In the genomic region with DNA sequence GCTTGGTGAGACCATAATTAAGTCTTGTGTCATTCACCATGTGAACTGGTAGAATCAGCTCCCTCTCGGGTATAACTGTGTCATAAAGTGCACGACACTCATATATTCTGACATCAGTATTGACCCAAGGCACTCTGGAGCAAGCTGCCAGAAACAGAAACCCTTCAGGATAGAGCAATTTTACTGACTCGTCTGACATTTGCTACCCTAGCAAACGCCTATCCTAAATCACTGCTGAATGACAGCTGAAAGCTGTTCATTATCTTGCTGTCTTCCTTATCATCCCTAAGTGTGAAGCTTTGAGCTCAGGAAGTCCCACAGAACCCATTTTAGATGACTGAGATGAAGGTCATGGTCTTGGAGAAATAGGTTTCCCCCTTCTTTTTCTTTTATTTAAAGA, we compare ENCODE assay signal across 16 cellular contexts. TPM values are rescaled to one million over a fixed set of nuclear protein-coding genes. Genes with fewer than 3 reads are reported as not detected.
DNase-seq lines count a peak whose midpoint lies in the region; ATAC-seq, FAIRE-seq and TF ChIP-seq lines count a peak whose summit lies in the region.
"Had no signal": no experiment of that assay in that cellular context is flagged by ENCODE, and none has a peak within 500 bp of the region (broad histone marks: within the 10 kb centered on the region; RNA-seq: fewer than 3 reads in every experiment).

No MANE protein-coding gene starts in this region.

- peaks cover 2% of the 10 kb centered on the region for H3K9me1 ChIP-seq in K562 (ENCODE audit: control insufficient read depth, insufficient read depth, low read length)

- no peak overlapping the region for H3K27ac Mint-ChIP-seq in activated naive CD8-positive, alpha-beta T cell treated with anti-CD3 and anti-CD28 coated beads, Interleukin-2, amount 50 U/mL, for 24 hours
- no peak overlapping the region for H3K27ac Mint-ChIP-seq in activated naive CD8-positive, alpha-beta T cell treated with anti-CD3 and anti-CD28 coated beads for 36 hours
- H3K27ac Mint-ChIP-seq in nephron progenitor cell = peak overlapping the region; percentile 25
- H3K27ac Mint-ChIP-seq: CD14-positive monocyte, H9 had no signal

- no peak overlapping the region for H3K9ac ChIP-seq in K562 (ENCODE audit: insufficient read depth in 1 of 2, low read depth in 2 of 2, low read length in 2 of 2)
- H3K9ac ChIP-seq: BLaER1 had no signal

- intact Hi-C loops in K562 (cut with micrococcal nuclease) (no loop called here), gastrocnemius medialis (cut with DNase I; ENCODE audit: low total_unique reads) (no loop called here)

- 7% methylated on average over 4 of the region's 4 CpGs for WGBS in K562 (ENCODE audit: insufficient coverage, low coverage, missing lambda C conversion rate)

- H3K4me3 ChIP-seq in K562 (no peak overlapping the region), gastrocnemius medialis (no peak overlapping the region)
- H3K4me3 ChIP-seq: BLaER1 had no signal

- peaks cover 33% of the 10 kb centered on the region for H3K4me1 Mint-ChIP-seq in activated naive CD8-positive, alpha-beta T cell treated with anti-CD3 and anti-CD28 coated beads, Interleukin-2, amount 50 U/mL, for 24 hours
- H3K4me1 Mint-ChIP-seq in activated naive CD8-positive, alpha-beta T cell treated with anti-CD3 and anti-CD28 coated beads for 36 hours = peaks cover 37% of the 10 kb centered on the region
- peaks cover 88% of the 10 kb centered on the region for H3K4me1 Mint-ChIP-seq in nephron progenitor cell
- H3K4me1 Mint-ChIP-seq: CD14-positive monocyte had no signal

- no peak overlapping the region for H3K4me3 Mint-ChIP-seq in activated naive CD8-positive, alpha-beta T cell treated with anti-CD3 and anti-CD28 coated beads, Interleukin-2, amount 50 U/mL, for 24 hours
- no peak overlapping the region for H3K4me3 Mint-ChIP-seq in activated naive CD8-positive, alpha-beta T cell treated with anti-CD3 and anti-CD28 coated beads for 36 hours
- H3K4me3 Mint-ChIP-seq in nephron progenitor cell = no peak overlapping the region
- H3K4me3 Mint-ChIP-seq: CD4-positive, alpha-beta memory T cell; H9 had no signal

- ATAC-seq in activated naive CD8-positive, alpha-beta T cell treated with anti-CD3 and anti-CD28 coated beads, Interleukin-2, amount 50 U/mL, for 24 hours = peak; percentile 57
- ATAC-seq in K562 (no peak), GM19035 (IDR thresholded peaks at IDR 0.05; ENCODE audit: unreplicated experiment) (no peak), GM19324 (IDR thresholded peaks at IDR 0.05; ENCODE audit: low FRiP score, unreplicated experiment) (no peak), gastrocnemius medialis (no peak)

- no peaks in the 10 kb centered on the region; the same call in 1 of the 3 replicates for H3K79me2 ChIP-seq in K562 (ENCODE audit: control insufficient read depth, insufficient read depth, low read length)

- BruUV-seq in K562 (replicated peaks; lab: Mats Ljungman, UMichigan) = no TSS peak

- no peaks in the 10 kb centered on the region for H3K27me3 Mint-ChIP-seq in activated naive CD8-positive, alpha-beta T cell treated with anti-CD3 and anti-CD28 coated beads, Interleukin-2, amount 50 U/mL, for 24 hours
- H3K27me3 Mint-ChIP-seq in activated naive CD8-positive, alpha-beta T cell treated with anti-CD3 and anti-CD28 coated beads for 36 hours = no peaks in the 10 kb centered on the region
- peaks cover 4% of the 10 kb centered on the region for H3K27me3 Mint-ChIP-seq in nephron progenitor cell (ENCODE audit: low read depth, poor library complexity)
- H3K27me3 Mint-ChIP-seq: CD4-positive, alpha-beta memory T cell had no signal

- TF ChIP-seq EP300 in K562 (IDR thresholded peaks at IDR 0.05; ENCODE audit: low read length) = no peak

- CTCF ChIA-PET in K562 (lab: Yijun Ruan, JAX; ENCODE audit: low intra/inter-chr PET ratio) = no interaction called here

- no peak for TF ChIP-seq RAD21 in K562 (CRISPR knock-in tag; conservative IDR thresholded peaks at IDR 0.05 in 1 of 2, IDR thresholded peaks at IDR 0.05 in 1 of 2)

- H3K4me2 ChIP-seq in K562 (ENCODE audit: insufficient read depth, low read length) = no peak overlapping the region
- H3K4me2 ChIP-seq: BLaER1 had no signal

- no peak overlapping the region for H2AFZ ChIP-seq in K562 (ENCODE audit: low read depth, low read length)

- FAIRE-seq in K562 (lab: Jason Lieb, UNC) = peak; percentile 49
- FAIRE-seq: H1 had no signal

- POLR2A ChIA-PET in K562 (lab: Yijun Ruan, JAX) = interaction anchor here (0.6 to 1.2 kb wide), 3 partner anchors 10 to 1095 kb away, joined by 3 to 4 read pairs (median 4); no protein-coding TSS in a partner anchor

- H3K9me3 ChIP-seq in K562 (replicated peaks; ENCODE audit: control insufficient read depth, insufficient read depth, low read depth, low read length) (no peaks in the 10 kb centered on the region), gastrocnemius medialis (no peaks in the 10 kb centered on the region)
- H3K9me3 ChIP-seq: BLaER1 had no signal

- DNase-seq in activated naive CD8-positive, alpha-beta T cell treated with anti-CD3 and anti-CD28 coated beads, Interleukin-2, amount 50 U/mL, for 24 hours = no peak
- DNase-seq in activated naive CD8-positive, alpha-beta T cell treated with anti-CD3 and anti-CD28 coated beads for 36 hours = no peak
- no peak for DNase-seq in K562 (ENCODE audit: extremely low read depth in 1 of 4, low spot score in 3 of 4)
- DNase-seq in nephron progenitor cell = no peak
- no peak for DNase-seq in gastrocnemius medialis
- DNase-seq: 8988T; Calu3; CD4-positive, alpha-beta memory T cell; DMS79 treated with DMSO at 0.1 percent for 48 hours; GF-D8; H9 had no signal

- H3K36me3 ChIP-seq in K562 (ENCODE audit: control insufficient read depth, insufficient read depth, low read length) (no peaks in the 10 kb centered on the region), gastrocnemius medialis (no peaks in the 10 kb centered on the region)

- H3K27ac ChIP-seq in K562 (ENCODE audit: extremely low read depth, low read depth, low read length) = no peak overlapping the region
- H3K27ac ChIP-seq in gastrocnemius medialis = no peak overlapping the region
- H3K27ac ChIP-seq: BLaER1 had no signal

- no peaks in the 10 kb centered on the region for H3K27me3 ChIP-seq in K562 (ENCODE audit: control insufficient read depth in 2 of 2, insufficient read depth in 2 of 2, low read length in 2 of 2)
- H3K27me3 ChIP-seq in gastrocnemius medialis = no peaks in the 10 kb centered on the region
- H3K27me3 ChIP-seq: BLaER1 had no signal

- TF ChIP-seq CTCF in K562 (IDR thresholded peaks at IDR 0.05 in 2 of 3, conservative IDR thresholded peaks at IDR 0.05 in 1 of 3; ENCODE audit: insufficient read depth in 2 of 3, low read depth in 1 of 3, low read length in 3 of 3) (no peak), nephron progenitor cell (IDR thresholded peaks at IDR 0.05) (no peak), gastrocnemius medialis (IDR thresholded peaks at IDR 0.05 in 4 of 5, conservative IDR thresholded peaks at IDR 0.05 in 1 of 5) (no peak)

- H4K20me1 ChIP-seq in K562 (replicated peaks; ENCODE audit: control insufficient read depth, insufficient read depth, low read length) = peaks cover 11% of the 10 kb centered on the region

- no peaks in the 10 kb centered on the region for H3K9me3 Mint-ChIP-seq in activated naive CD8-positive, alpha-beta T cell treated with anti-CD3 and anti-CD28 coated beads, Interleukin-2, amount 50 U/mL, for 24 hours
- H3K9me3 Mint-ChIP-seq in activated naive CD8-positive, alpha-beta T cell treated with anti-CD3 and anti-CD28 coated beads for 36 hours = no peaks in the 10 kb centered on the region
- H3K9me3 Mint-ChIP-seq in nephron progenitor cell = no peaks in the 10 kb centered on the region
- H3K9me3 Mint-ChIP-seq: CD4-positive, alpha-beta memory T cell; H9 had no signal

- in situ Hi-C loops in K562 (cut with MboI) = no loop called here
- in situ Hi-C loops in gastrocnemius medialis (cut with MboI; ENCODE audit: low sequenced_read_pairs in 4 of 4) = no loop called here

- peaks cover 3 to 7% of the 10 kb centered on the region in 2 experiments; a peak in 3 of 5 replicates for H3K4me1 ChIP-seq in K562 (replicated peaks in 1 of 2; ENCODE audit: control insufficient read depth in 2 of 2, insufficient read depth in 2 of 2, low read length in 2 of 2)
- peaks cover 14 to 22% of the 10 kb centered on the region in 2 donors for H3K4me1 ChIP-seq in gastrocnemius medialis

- TF ChIP-seq POLR2A in K562 (conservative IDR thresholded peaks at IDR 0.05) = no peak
- no peak for TF ChIP-seq POLR2A in gastrocnemius medialis (IDR thresholded peaks at IDR 0.05)

- H3K36me3 Mint-ChIP-seq in activated naive CD8-positive, alpha-beta T cell treated with anti-CD3 and anti-CD28 coated beads, Interleukin-2, amount 50 U/mL, for 24 hours (ENCODE audit: low read depth) = no peaks in the 10 kb centered on the region
- H3K36me3 Mint-ChIP-seq in activated naive CD8-positive, alpha-beta T cell treated with anti-CD3 and anti-CD28 coated beads for 36 hours = no peaks in the 10 kb centered on the region
- H3K36me3 Mint-ChIP-seq in nephron progenitor cell (ENCODE audit: low read depth) = peaks cover 8% of the 10 kb centered on the region
- H3K36me3 Mint-ChIP-seq: CD14-positive monocyte had no signal

TF ChIP-seq in K562, 482 proteins besides CTCF, POLR2A, EP300 and RAD21 (continues in another document):
- TF ChIP-seq MEIS2 (IDR thresholded peaks at IDR 0.05; ENCODE audit: partially characterized antibody) (peak; percentile 92), KDM1A (IDR thresholded peaks at IDR 0.05) (peak; percentile 69 to 77; a peak in 3 of 4 replicates), CXXC5 (CRISPR knock-in tag; IDR thresholded peaks at IDR 0.05) (peak; percentile 43; the same call in 1 of the 2 replicates)

RNA-seq across cellular contexts. Expression of a gene that starts 27.8 kb away (rescaled TPM):
- 1 to 10 TPM; 4.8 to 6.1 TPM for total RNA-seq in activated naive CD8-positive, alpha-beta T cell treated with anti-CD3 and anti-CD28 coated beads for 36 hours
- 48.5 and 59.3 TPM in 2 replicates for total RNA-seq in K562 (2011; cell fraction: chromatin; rRNA removed; ENCODE audit: low replicate concordance)
- total RNA-seq in K562 (2011; cell fraction: nucleolus; rRNA removed) = 20.2 and 20.4 TPM in 2 replicates
- total RNA-seq in K562 (2011; cell fraction: nucleoplasm; rRNA removed) = 28.4 and 48.7 TPM in 2 replicates
- total RNA-seq in K562 (2014; rRNA removed) (3.9 and 4.5 TPM in 2 replicates), K562 (2014; rRNA removed; fragmentation: Illumina TruSeq; extraction: Trizol) (5.2 and 5.5 TPM in 2 replicates), K562 (2015; rRNA removed; fragmentation: Illumina TruSeq; extraction: Trizol) (3.4 and 3.6 TPM in 2 replicates), K562 (2021) (9.9 and 13.9 TPM in 2 replicates), gastrocnemius medialis (1 to 10 TPM; 4.2 to 6.9 (median 5.2) TPM)
- polyA plus RNA-seq in K562 (2011; rRNA removed) (2.3 and 4.2 TPM in 2 replicates), K562 (2014; fragmentation: Illumina TruSeq; extraction: Trizol) (5.8 and 8.2 TPM in 2 replicates), K562 (2014; fragmentation: Nextera tagmentation; extraction: Ambion mirVana) (under 1 TPM; 0.70 to 0.80 TPM), K562 (2014; rRNA removed) (2.8 and 3.8 TPM in 2 replicates)
- polyA plus RNA-seq in K562 (2011; cell fraction: cytosol; rRNA removed) = 2.4 and 3.4 TPM in 2 replicates
- polyA plus RNA-seq in K562 (2011; cell fraction: nucleus; rRNA removed) = 8.8 and 13.0 TPM in 2 replicates
- polyA plus RNA-seq in K562 (2012) = 3.5 and 6.1 TPM in 2 replicates
- polyA minus RNA-seq in K562 (2011; rRNA and poly(A)+ RNA removed) = 11.2 and 11.8 TPM in 2 replicates
- 4.7 and 12.2 TPM in 2 replicates for polyA minus RNA-seq in K562 (2011; cell fraction: cytosol; rRNA and poly(A)+ RNA removed)
- polyA minus RNA-seq in K562 (2011; cell fraction: nucleus; rRNA and poly(A)+ RNA removed) = 8.2 and 13.9 TPM in 2 replicates
- polyA plus RNA-seq: CD14-positive monocyte had no signal
